ENCODE assay signal across 24 cellular contexts in genomic region chr9:120787906-120788305, GRCh38. TPM values are rescaled to one million over a fixed set of nuclear protein-coding genes. Genes with fewer than 3 reads are reported as not detected.
A peak's percentile ranks its signal among the peaks of the same experiment; 100 is the strongest.
DNase-seq lines count a peak whose midpoint lies in the region; ATAC-seq and TF ChIP-seq lines count a peak whose summit lies in the region.
"Had no signal": no experiment of that assay in that cellular context is flagged by ENCODE, and none has a peak within 500 bp of the region (broad histone marks: within the 10 kb centered on the region; RNA-seq: fewer than 3 reads in every experiment).

No MANE protein-coding gene starts in this region.

- H3K9me3 Mint-ChIP-seq in activated CD4-positive, alpha-beta T cell treated with anti-CD3 and anti-CD28 coated beads, Interleukin-2, amount 10 ng/mL, durations not matched to agents 24 days and 14 days = no peaks in the 10 kb centered on the region
- H3K9me3 Mint-ChIP-seq in activated CD4-positive, alpha-beta T cell treated with anti-CD3 and anti-CD28 coated beads, Interleukin-2, amount 10 ng/mL, durations not matched to agents 7 days and 5 days = no peaks in the 10 kb centered on the region
- H3K9me3 Mint-ChIP-seq in HFFc6 (no peaks in the 10 kb centered on the region), brain (no peaks in the 10 kb centered on the region), nephron progenitor cell (no peaks in the 10 kb centered on the region)
- no peaks in the 10 kb centered on the region for H3K9me3 Mint-ChIP-seq in CD8-positive, alpha-beta memory T cell
- H3K9me3 Mint-ChIP-seq: activated naive CD4-positive, alpha-beta T cell treated with anti-CD3 and anti-CD28 coated beads for 36 hours had no signal

- no peaks in the 10 kb centered on the region for H3K27me3 Mint-ChIP-seq in activated CD4-positive, alpha-beta T cell treated with anti-CD3 and anti-CD28 coated beads, Interleukin-2, amount 10 ng/mL, durations not matched to agents 24 days and 14 days
- no peaks in the 10 kb centered on the region for H3K27me3 Mint-ChIP-seq in activated CD4-positive, alpha-beta T cell treated with anti-CD3 and anti-CD28 coated beads, Interleukin-2, amount 10 ng/mL, durations not matched to agents 7 days and 5 days
- H3K27me3 Mint-ChIP-seq in HFFc6 (ENCODE audit: insufficient read depth) = no peaks in the 10 kb centered on the region
- H3K27me3 Mint-ChIP-seq in brain = peaks cover 3% of the 10 kb centered on the region
- H3K27me3 Mint-ChIP-seq in nephron progenitor cell (ENCODE audit: low read depth, poor library complexity) = no peaks in the 10 kb centered on the region
- H3K27me3 Mint-ChIP-seq in CD8-positive, alpha-beta memory T cell = peaks cover 0 to 2% of the 10 kb centered on the region in 2 donors

- no peak overlapping the region for H3K4me3 ChIP-seq in CD8-positive, alpha-beta memory T cell (ENCODE audit: low read length)
- H3K4me3 ChIP-seq: coronary artery, Peyer's patch, transverse colon had no signal

- no peak overlapping the region for H3K4me3 Mint-ChIP-seq in activated CD4-positive, alpha-beta T cell treated with anti-CD3 and anti-CD28 coated beads, Interleukin-2, amount 10 ng/mL, durations not matched to agents 24 days and 14 days
- H3K4me3 Mint-ChIP-seq in activated CD4-positive, alpha-beta T cell treated with anti-CD3 and anti-CD28 coated beads, Interleukin-2, amount 10 ng/mL, durations not matched to agents 7 days and 5 days = no peak overlapping the region
- H3K4me3 Mint-ChIP-seq in HFFc6 (no peak overlapping the region), brain (peak overlapping the region in 3 of 5 experiments; percentile 7 to 53 (median 8)), nephron progenitor cell (no peak overlapping the region)
- H3K4me3 Mint-ChIP-seq in CD8-positive, alpha-beta memory T cell = peak overlapping the region in 2 of 7 donors; percentile 20 to 60
- H3K4me3 Mint-ChIP-seq: activated naive CD4-positive, alpha-beta T cell treated with anti-CD3 and anti-CD28 coated beads for 36 hours had no signal

- POLR2A ChIA-PET in activated CD4-positive, alpha-beta T cell treated with anti-CD3 and anti-CD28 coated beads, Interleukin-2, amount 10 ng/mL, durations not matched to agents 7 days and 5 days (lab: Charles Lee) = interaction anchor here (0.6 kb wide), 1 partner anchor 49 kb away, joined by 3 read pairs; no protein-coding TSS in a partner anchor
- POLR2A ChIA-PET in CD8-positive, alpha-beta memory T cell (lab: Charles Lee) = no interaction called here

- DNase-seq in activated CD4-positive, alpha-beta T cell treated with anti-CD3 and anti-CD28 coated beads, Interleukin-2, amount 10 ng/mL, durations not matched to agents 24 days and 14 days = no peak
- no peak for DNase-seq in activated CD4-positive, alpha-beta T cell treated with anti-CD3 and anti-CD28 coated beads, Interleukin-2, amount 10 ng/mL, durations not matched to agents 7 days and 5 days
- DNase-seq in HFFc6 (no peak), nephron progenitor cell (no peak)
- DNase-seq in CD8-positive, alpha-beta memory T cell = no peak
- no peak for DNase-seq in stimulated activated CD4-positive, alpha-beta T cell treated with anti-CD3 and anti-CD28 coated beads, Interleukin-4, amount 100 ng/mL, for 24 hours
- DNase-seq: activated CD4-positive, alpha-beta T cell treated with anti-CD3 and anti-CD28 coated beads, Interleukin-2, amount 50 U/mL, for 48 hours; activated CD4-positive, CD25-positive, alpha-beta regulatory T cell; activated naive CD4-positive, alpha-beta T cell treated with anti-CD3 and anti-CD28 coated beads for 36 hours; activated T-cell treated with anti-CD3 and anti-CD28 coated beads, Interleukin-2, amount 50 U/mL, for 1 hour; AML-193; amniotic stem cell; mammary epithelial cell; NCI-H1105 treated with DMSO at 0.1 percent for 48 hours; NCI-H1930; NCI-H526; nucleus accumbens; Peyer's patch; SHP77 treated with DMSO at 0.1 percent for 48 hours; SW 1271; transverse colon had no signal

- H3K27ac ChIP-seq in CD8-positive, alpha-beta memory T cell (ENCODE audit: low read depth, low read length) = no peak overlapping the region
- H3K27ac ChIP-seq: coronary artery, Peyer's patch, transverse colon had no signal

- no peak for ATAC-seq in HG03039 (IDR thresholded peaks at IDR 0.05; ENCODE audit: unreplicated experiment)

- peaks cover 63% of the 10 kb centered on the region for H3K36me3 Mint-ChIP-seq in activated CD4-positive, alpha-beta T cell treated with anti-CD3 and anti-CD28 coated beads, Interleukin-2, amount 10 ng/mL, durations not matched to agents 24 days and 14 days (ENCODE audit: low read depth)
- peaks cover 51% of the 10 kb centered on the region for H3K36me3 Mint-ChIP-seq in activated CD4-positive, alpha-beta T cell treated with anti-CD3 and anti-CD28 coated beads, Interleukin-2, amount 10 ng/mL, durations not matched to agents 7 days and 5 days (ENCODE audit: low read depth)
- peaks cover 22% of the 10 kb centered on the region for H3K36me3 Mint-ChIP-seq in HFFc6 (ENCODE audit: low read depth)
- peaks cover 57% of the 10 kb centered on the region for H3K36me3 Mint-ChIP-seq in brain
- peaks cover 54% of the 10 kb centered on the region for H3K36me3 Mint-ChIP-seq in nephron progenitor cell (ENCODE audit: low read depth)
- peaks cover 11 to 69% (median 27%) of the 10 kb centered on the region in 3 donors for H3K36me3 Mint-ChIP-seq in CD8-positive, alpha-beta memory T cell

- peak overlapping the region; percentile 36 for H3K27ac Mint-ChIP-seq in activated CD4-positive, alpha-beta T cell treated with anti-CD3 and anti-CD28 coated beads, Interleukin-2, amount 10 ng/mL, durations not matched to agents 24 days and 14 days
- H3K27ac Mint-ChIP-seq in activated CD4-positive, alpha-beta T cell treated with anti-CD3 and anti-CD28 coated beads, Interleukin-2, amount 10 ng/mL, durations not matched to agents 7 days and 5 days = no peak overlapping the region
- H3K27ac Mint-ChIP-seq in HFFc6 (peak overlapping the region; percentile 10; the same call in 1 of the 2 replicates), brain (peak overlapping the region in 1 of 5 experiments; percentile 29), nephron progenitor cell (peak overlapping the region; percentile 68)
- H3K27ac Mint-ChIP-seq in CD8-positive, alpha-beta memory T cell = peak overlapping the region in 4 of 8 donors; percentile 11 to 65 (median 58)

- no peaks in the 10 kb centered on the region for H3K27me3 ChIP-seq in CD8-positive, alpha-beta memory T cell (ENCODE audit: insufficient read depth, low read length, poor library complexity, severe bottlenecking)
- H3K27me3 ChIP-seq: Peyer's patch, transverse colon had no signal

- H3K36me3 ChIP-seq in CD8-positive, alpha-beta memory T cell (ENCODE audit: insufficient read depth, low read length) = peaks cover 13% of the 10 kb centered on the region

- H3K9me3 ChIP-seq in CD8-positive, alpha-beta memory T cell (ENCODE audit: low read length) = no peaks in the 10 kb centered on the region
- H3K9me3 ChIP-seq: Peyer's patch, transverse colon had no signal

- CTCF ChIA-PET in activated CD4-positive, alpha-beta T cell treated with anti-CD3 and anti-CD28 coated beads, Interleukin-2, amount 10 ng/mL, durations not matched to agents 7 days and 5 days (lab: Charles Lee) = no interaction called here
- CTCF ChIA-PET in CD8-positive, alpha-beta memory T cell (lab: Charles Lee) = no interaction called here

- H3K4me1 Mint-ChIP-seq in activated CD4-positive, alpha-beta T cell treated with anti-CD3 and anti-CD28 coated beads, Interleukin-2, amount 10 ng/mL, durations not matched to agents 24 days and 14 days = peaks cover 57% of the 10 kb centered on the region
- H3K4me1 Mint-ChIP-seq in activated CD4-positive, alpha-beta T cell treated with anti-CD3 and anti-CD28 coated beads, Interleukin-2, amount 10 ng/mL, durations not matched to agents 7 days and 5 days = peaks cover 68% of the 10 kb centered on the region
- peaks cover 37% of the 10 kb centered on the region for H3K4me1 Mint-ChIP-seq in HFFc6 (ENCODE audit: low read depth)
- H3K4me1 Mint-ChIP-seq in brain = peaks cover 67% of the 10 kb centered on the region
- peaks cover 40% of the 10 kb centered on the region for H3K4me1 Mint-ChIP-seq in nephron progenitor cell
- H3K4me1 Mint-ChIP-seq in CD8-positive, alpha-beta memory T cell = peaks cover 75 to 90% (median 87%) of the 10 kb centered on the region in 3 donors

- peaks cover 51% of the 10 kb centered on the region for H3K4me1 ChIP-seq in CD8-positive, alpha-beta memory T cell (ENCODE audit: insufficient read depth, low read length)

- TF ChIP-seq CTCF in HFFc6 (IDR thresholded peaks at IDR 0.05) = no peak
- no peak for TF ChIP-seq CTCF in brain (conservative IDR thresholded peaks at IDR 0.05)
- TF ChIP-seq CTCF in nephron progenitor cell (IDR thresholded peaks at IDR 0.05) = no peak

- intact Hi-C loops in activated CD4-positive, alpha-beta T cell treated with anti-CD3 and anti-CD28 coated beads, Interleukin-2, amount 10 ng/mL, durations not matched to agents 24 days and 14 days (cut with micrococcal nuclease) = no loop called here

RNA-seq across cellular contexts. Expression of gene FBXW2, which starts 5.3 kb away (rescaled TPM):
- total RNA-seq in activated CD4-positive, alpha-beta T cell treated with anti-CD3 and anti-CD28 coated beads, Interleukin-2, amount 10 ng/mL, durations not matched to agents 24 days and 14 days = 84.9 and 87.9 TPM in 2 replicates
- 10 to 100 TPM; 70.9 to 83.3 TPM for total RNA-seq in activated CD4-positive, alpha-beta T cell treated with anti-CD3 and anti-CD28 coated beads, Interleukin-2, amount 10 ng/mL, durations not matched to agents 7 days and 5 days
- 10 to 100 TPM; 61.5 to 73.9 (median 67.7) TPM for total RNA-seq in HFFc6 (2021; fragmentation: NEBNext Ultra II Directional; extraction: Animal tissue kit (Norgen Biotek cat#: 25700))
- 28.9 TPM for polyA plus RNA-seq in brain (ENCODE audit: insufficient read depth, low read depth, low replicate concordance)
- total RNA-seq in CD8-positive, alpha-beta memory T cell = 10 to 100 TPM; 73.2 to 73.4 TPM
- polyA plus RNA-seq in CD8-positive, alpha-beta memory T cell = 39.3 TPM

RNA-seq across cellular contexts. Expression of gene PSMD5, which starts 54.8 kb away (rescaled TPM):
- 58.1 and 63.7 TPM in 2 replicates for total RNA-seq in activated CD4-positive, alpha-beta T cell treated with anti-CD3 and anti-CD28 coated beads, Interleukin-2, amount 10 ng/mL, durations not matched to agents 24 days and 14 days
- 10 to 100 TPM; 35.3 to 50.9 TPM for total RNA-seq in activated CD4-positive, alpha-beta T cell treated with anti-CD3 and anti-CD28 coated beads, Interleukin-2, amount 10 ng/mL, durations not matched to agents 7 days and 5 days
- total RNA-seq in HFFc6 (2021; fragmentation: NEBNext Ultra II Directional; extraction: Animal tissue kit (Norgen Biotek cat#: 25700)) = 10 to 100 TPM; 56.9 to 63.2 (median 60.1) TPM
- polyA plus RNA-seq in brain (ENCODE audit: insufficient read depth, low read depth, low replicate concordance) = 29.4 TPM
- total RNA-seq in CD8-positive, alpha-beta memory T cell = 10 to 100 TPM; 60.9 to 63.7 TPM
- polyA plus RNA-seq in CD8-positive, alpha-beta memory T cell = 21.1 TPM

Comparison
In these comparisons a context has a peak if more than half of its experiments do, and no peak if none do; other contexts are left out.
1. H3K4me3 Mint-ChIP-seq: peak in brain (3 of 5); none in activated CD4-positive, alpha-beta T cell treated with anti-CD3 and anti-CD28 coated beads, Interleukin-2, amount 10 ng/mL, durations not matched to agents 24 days and 14 days (single experiment), activated CD4-positive, alpha-beta T cell treated with anti-CD3 and anti-CD28 coated beads, Interleukin-2, amount 10 ng/mL, durations not matched to agents 7 days and 5 days (single experiment), HFFc6 (single experiment) and nephron progenitor cell (single experiment).